Comparison of ENCODE assay signal across 8 cellular contexts in the genomic region with DNA sequence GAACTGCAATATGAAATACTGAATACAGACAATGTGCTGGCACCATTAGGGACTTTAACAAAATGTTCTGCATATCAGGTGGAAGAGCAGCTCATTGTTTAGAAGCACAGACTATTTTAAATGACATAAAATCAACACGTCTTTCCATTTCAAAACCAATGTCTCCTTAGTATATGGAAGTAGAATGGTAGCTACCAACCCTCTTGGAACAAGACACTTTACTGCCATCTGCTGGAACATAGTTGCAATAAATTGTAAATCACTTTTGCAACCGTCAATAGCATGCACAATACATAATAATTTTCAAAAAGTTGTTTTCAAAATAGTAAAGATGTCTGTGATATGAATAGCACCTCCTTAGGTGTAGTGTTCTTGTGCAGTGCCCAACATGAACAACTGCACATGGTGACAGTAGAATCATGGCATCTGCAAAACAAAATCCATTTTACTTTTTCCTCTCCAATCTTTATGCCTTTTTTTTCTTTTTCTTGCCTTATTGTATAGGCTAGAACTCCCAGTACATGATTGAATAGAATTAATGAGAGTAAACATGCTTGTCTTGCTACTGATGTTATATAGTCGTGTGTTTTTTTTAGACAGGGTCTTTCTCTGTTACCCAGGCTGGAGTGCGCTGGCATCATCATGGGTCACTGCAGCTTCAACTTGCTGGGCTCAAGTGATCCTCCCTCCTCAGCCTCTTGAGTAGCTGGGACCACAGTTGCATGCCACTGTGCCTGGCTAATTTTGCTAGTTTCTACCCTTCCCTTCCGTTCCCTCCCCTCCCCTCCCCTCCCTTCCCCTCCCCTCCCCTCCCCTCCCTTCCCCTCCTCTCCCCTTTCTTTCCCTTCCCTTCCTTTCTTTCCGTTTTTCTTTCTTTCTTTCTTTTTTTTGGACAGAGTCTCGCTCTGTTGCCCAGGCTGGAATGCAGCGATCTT. TPM values are rescaled to one million over a fixed set of nuclear protein-coding genes. Genes with fewer than 3 reads are reported as not detected.
A peak's percentile ranks its signal among the peaks of the same experiment; 100 is the strongest.
DNase-seq lines count a peak whose midpoint lies in the region; ATAC-seq lines count a peak whose summit lies in the region.

No MANE protein-coding gene starts in this region.

- H3K27me3 Mint-ChIP-seq in naive B cell, result peaks cover 24 to 51% (median 47%) of the 10 kb centered on the region in 3 donors
- peaks cover 4% of the 10 kb centered on the region for H3K27me3 Mint-ChIP-seq in activated CD4-positive, alpha-beta memory T cell treated with anti-CD3 and anti-CD28 coated beads for 36 hours

- no peaks in the 10 kb centered on the region for H3K4me1 Mint-ChIP-seq in naive B cell
- H3K4me1 Mint-ChIP-seq in activated CD4-positive, alpha-beta memory T cell treated with anti-CD3 and anti-CD28 coated beads for 36 hours (ENCODE audit: low read depth), result peaks cover 6% of the 10 kb centered on the region

- DNase-seq in ELR (ENCODE audit: low read depth), result peak; percentile 80
- DNase-seq in KG1 (lab: John Stamatoyannopoulos, UW), result peak; percentile 24
- DNase-seq in RKO (ENCODE audit: low spot score), result peak; percentile 82
- DNase-seq in dermis blood vessel endothelial cell, result peak; percentile 83
- peak; percentile 29 for DNase-seq in naive B cell
- no peak for DNase-seq in activated CD4-positive, alpha-beta memory T cell treated with anti-CD3 and anti-CD28 coated beads for 36 hours

- H3K27ac Mint-ChIP-seq in naive B cell, result peak overlapping the region in 2 of 6 donors; percentile 59 to 93
- H3K27ac Mint-ChIP-seq in activated CD4-positive, alpha-beta memory T cell treated with anti-CD3 and anti-CD28 coated beads for 36 hours, result no peak overlapping the region

- intact Hi-C loops in activated CD4-positive, alpha-beta memory T cell treated with anti-CD3 and anti-CD28 coated beads for 36 hours (cut with micrococcal nuclease), result loop anchor here (1.0 to 10.0 kb wide), 2 partner anchors 65 to 375 kb away; no protein-coding TSS in a partner anchor

- ATAC-seq in naive B cell (ENCODE audit: low read depth in 2 of 2) (peak; percentile 47 to 61), HG03196 (IDR thresholded peaks at IDR 0.05; ENCODE audit: unreplicated experiment) (no peak), GM18873 (IDR thresholded peaks at IDR 0.05; ENCODE audit: low FRiP score, unreplicated experiment) (no peak)

- CTCF ChIA-PET in activated CD4-positive, alpha-beta memory T cell treated with anti-CD3 and anti-CD28 coated beads for 36 hours (lab: Charles Lee), result interaction anchor here (0.6 to 5.9 kb wide), 32 partner anchors 8 to 371 kb away, joined by 3 to 68 read pairs (median 4); partner anchors contain the start of genes IRGQ, PINLYP, XRCC1 and ZNF283

- H3K9me3 Mint-ChIP-seq in naive B cell, result peaks cover 0 to 4% (median 0%) of the 10 kb centered on the region in 7 donors
- H3K9me3 Mint-ChIP-seq in activated CD4-positive, alpha-beta memory T cell treated with anti-CD3 and anti-CD28 coated beads for 36 hours, result no peaks in the 10 kb centered on the region

- H3K36me3 Mint-ChIP-seq in naive B cell, result peaks cover 0 to 7% of the 10 kb centered on the region in 2 donors
- no peaks in the 10 kb centered on the region for H3K36me3 Mint-ChIP-seq in activated CD4-positive, alpha-beta memory T cell treated with anti-CD3 and anti-CD28 coated beads for 36 hours

- no peak overlapping the region for H3K4me3 Mint-ChIP-seq in naive B cell
- no peak overlapping the region for H3K4me3 Mint-ChIP-seq in activated CD4-positive, alpha-beta memory T cell treated with anti-CD3 and anti-CD28 coated beads for 36 hours

- POLR2A ChIA-PET in activated CD4-positive, alpha-beta memory T cell treated with anti-CD3 and anti-CD28 coated beads for 36 hours (lab: Charles Lee), result no interaction called here

RNA-seq across cellular contexts. Expression of gene LYPD5, which starts 7.8 kb away (rescaled TPM):
- 0.09 and 0.17 TPM in 2 replicates for total RNA-seq in dermis blood vessel endothelial cell
- under 1 TPM in 2 of 6 donors, not detected in 4; 0.28 to 0.65 TPM for polyA plus RNA-seq in naive B cell (ENCODE audit: low read depth in 6 of 6)
- 1 to 10 TPM in 1 of 2 experiments, under 1 TPM in 1; 0.62 to 1.2 TPM for total RNA-seq in activated CD4-positive, alpha-beta memory T cell treated with anti-CD3 and anti-CD28 coated beads for 36 hours

RNA-seq across cellular contexts. Expression of gene ZNF283, which starts 17.1 kb away (rescaled TPM):
- 10.9 and 11.1 TPM in 2 replicates for total RNA-seq in dermis blood vessel endothelial cell
- polyA plus RNA-seq in naive B cell (ENCODE audit: low read depth in 6 of 6), result 1 to 10 TPM in 5 of 6 donors, not detected in 1; 2.0 to 6.4 (median 5.5) TPM
- total RNA-seq in activated CD4-positive, alpha-beta memory T cell treated with anti-CD3 and anti-CD28 coated beads for 36 hours, result 1 to 10 TPM; 5.2 to 8.1 TPM

RNA-seq across cellular contexts. Expression of gene KCNN4, which starts 29.3 kb away (rescaled TPM):
- total RNA-seq in dermis blood vessel endothelial cell, result 0.09 and 0.51 TPM in 2 replicates
- polyA plus RNA-seq in naive B cell (ENCODE audit: low read depth in 6 of 6), result 10 to 100 TPM in 4 of 6 donors, 1 to 10 TPM in 2; 9.7 to 17.2 (median 10.3) TPM
- 100 to 1,000 TPM; 120 to 130 TPM for total RNA-seq in activated CD4-positive, alpha-beta memory T cell treated with anti-CD3 and anti-CD28 coated beads for 36 hours

RNA-seq across cellular contexts. Expression of gene SMG9, which starts 55.3 kb away (rescaled TPM):
- 8.8 and 9.0 TPM in 2 replicates for total RNA-seq in dermis blood vessel endothelial cell
- 10 to 100 TPM in 2 of 6 donors, 1 to 10 TPM in 4; 2.7 to 13.0 (median 8.2) TPM for polyA plus RNA-seq in naive B cell (ENCODE audit: low read depth in 6 of 6)
- 10 to 100 TPM; 58.2 to 58.3 TPM for total RNA-seq in activated CD4-positive, alpha-beta memory T cell treated with anti-CD3 and anti-CD28 coated beads for 36 hours

Comparison
In these comparisons a context has a peak if more than half of its experiments do, and no peak if none do; other contexts are left out.
1. ATAC-seq: peak in naive B cell (2 of 2); none in HG03196 (single experiment) and GM18873 (single experiment).
2. RNA of gene KCNN4, which starts 29.3 kb away (total RNA-seq): 120 to 130 TPM in activated CD4-positive, alpha-beta memory T cell treated with anti-CD3 and anti-CD28 coated beads for 36 hours; 0.09 to 0.51 TPM in dermis blood vessel endothelial cell; every median in the first group is over 10 times any median in the second.